ENCODE assay signal across 8 cellular contexts in the genomic region with DNA sequence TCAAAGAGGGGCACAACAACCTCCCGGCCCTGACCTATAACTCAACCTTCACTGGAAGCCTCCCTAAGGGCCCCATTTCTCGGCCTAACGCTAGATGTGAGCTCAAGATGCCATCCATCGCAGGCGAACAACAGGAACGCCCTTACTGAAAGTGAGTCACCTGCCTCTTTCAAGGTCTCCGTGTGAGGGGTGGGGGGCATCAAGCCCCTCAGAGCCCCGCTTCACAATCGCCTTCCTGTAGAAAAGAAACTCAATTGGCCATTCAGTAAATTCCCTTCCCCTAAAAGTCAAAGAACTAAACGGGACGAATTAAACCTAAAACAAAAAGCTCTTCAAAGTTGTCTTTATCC. TPM values are rescaled to one million over a fixed set of nuclear protein-coding genes. Genes with fewer than 3 reads are reported as not detected.
DNase-seq lines count a peak whose midpoint lies in the region; ATAC-seq and TF ChIP-seq lines count a peak whose summit lies in the region.

No MANE protein-coding gene starts in this region.

- H3K4me1 Mint-ChIP-seq in activated naive CD8-positive, alpha-beta T cell treated with anti-CD3 and anti-CD28 coated beads for 36 hours = peaks cover 22% of the 10 kb centered on the region

- peak overlapping the region; percentile 99 for H3K4me3 Mint-ChIP-seq in activated naive CD8-positive, alpha-beta T cell treated with anti-CD3 and anti-CD28 coated beads for 36 hours

- 0 out of 2 replicates have a peak, but pooled peaks cover 8% of the 10 kb centered on the region for H3K36me3 ChIP-seq in ACC112 (ENCODE audit: insufficient read depth, low read length)

- H3K9me3 Mint-ChIP-seq in activated naive CD8-positive, alpha-beta T cell treated with anti-CD3 and anti-CD28 coated beads for 36 hours = peaks cover 9% of the 10 kb centered on the region

- POLR2A ChIA-PET in RWPE1 (lab: Yijun Ruan, JAX; ENCODE audit: low non-redundant PET) = interaction anchor here (1.3 kb wide), 1 partner anchor 48 kb away, joined by 3 read pairs; the partner anchor contains the start of gene ZMYM1

- no peaks in the 10 kb centered on the region for H3K27me3 ChIP-seq in ACC112 (ENCODE audit: insufficient read depth, low read length)

- intact Hi-C loops in left ventricle myocardium superior (cut with micrococcal nuclease) = no loop called here

- H3K79me2 ChIP-seq in ACC112 (ENCODE audit: control insufficient read depth, insufficient read depth, low read length, unreplicated experiment) = peaks cover 29% of the 10 kb centered on the region

- H3K27ac Mint-ChIP-seq in activated naive CD8-positive, alpha-beta T cell treated with anti-CD3 and anti-CD28 coated beads for 36 hours = peak overlapping the region; percentile 98

- no peak for TF ChIP-seq CTCF in RWPE1 (conservative IDR thresholded peaks at IDR 0.05; ENCODE audit: low read depth)
- TF ChIP-seq CTCF in retinal pigment epithelial cell (conservative IDR thresholded peaks at IDR 0.05; ENCODE audit: low read depth, low read length) = no peak

- H3K27ac ChIP-seq in ACC112 (ENCODE audit: low read depth, low read length) (peak overlapping the region; percentile 85), RWPE1 (peak overlapping the region; percentile 99)

- CTCF ChIA-PET in RWPE1 (lab: Yijun Ruan, JAX) = interaction anchor here (0.7 to 1.2 kb wide), 2 partner anchors 11 to 54 kb away, joined by 3 read pairs; no protein-coding TSS in a partner anchor

- DNase-seq in RWPE1 (ENCODE audit: low spot score) (peak; percentile 43), left ventricle myocardium superior (peak; percentile 31), retinal pigment epithelial cell (ENCODE audit: low read depth) (no peak), OCI-M1 (lab: John Stamatoyannopoulos, UW) (no peak)
- DNase-seq in activated naive CD8-positive, alpha-beta T cell treated with anti-CD3 and anti-CD28 coated beads for 36 hours = peak; percentile 41

- H3K4me3 ChIP-seq in ACC112 (ENCODE audit: low read depth, low read length) = peak overlapping the region; percentile 94
- H3K4me3 ChIP-seq in retinal pigment epithelial cell (ENCODE audit: low read length) = peak overlapping the region; percentile 97

- peaks cover 9% of the 10 kb centered on the region for H3K4me1 ChIP-seq in ACC112 (ENCODE audit: control insufficient read depth, insufficient read depth, low read length, unreplicated experiment)

- H3K27me3 Mint-ChIP-seq in activated naive CD8-positive, alpha-beta T cell treated with anti-CD3 and anti-CD28 coated beads for 36 hours = no peaks in the 10 kb centered on the region

- ATAC-seq in GM19455 (IDR thresholded peaks at IDR 0.05; ENCODE audit: unreplicated experiment) (peak; percentile 11), left ventricle myocardium superior (peak; percentile 52), HG02571 (IDR thresholded peaks at IDR 0.05; ENCODE audit: unreplicated experiment) (no peak)

- H2AFZ ChIP-seq in ACC112 (ENCODE audit: low read length, unreplicated experiment) = peak overlapping the region; percentile 79

- H3K36me3 Mint-ChIP-seq in activated naive CD8-positive, alpha-beta T cell treated with anti-CD3 and anti-CD28 coated beads for 36 hours = peaks cover 27% of the 10 kb centered on the region

RNA-seq across cellular contexts. Expression of gene ZMYM6, which starts 0.7 kb away (rescaled TPM):
- total RNA-seq in activated naive CD8-positive, alpha-beta T cell treated with anti-CD3 and anti-CD28 coated beads for 36 hours = 10 to 100 TPM; 12.3 to 17.2 TPM
- total RNA-seq in left ventricle myocardium superior = 11.1 TPM

RNA-seq across cellular contexts. Expression of gene TMEM35B, which starts 45.9 kb away (rescaled TPM):
- 10 to 100 TPM; 18.4 to 19.2 TPM for total RNA-seq in activated naive CD8-positive, alpha-beta T cell treated with anti-CD3 and anti-CD28 coated beads for 36 hours
- 7.8 TPM for total RNA-seq in left ventricle myocardium superior

RNA-seq across cellular contexts. Expression of gene ZMYM1, which starts 48.1 kb away (rescaled TPM):
- 1 to 10 TPM; 3.9 to 6.1 TPM for total RNA-seq in activated naive CD8-positive, alpha-beta T cell treated with anti-CD3 and anti-CD28 coated beads for 36 hours
- 4.3 TPM for total RNA-seq in left ventricle myocardium superior

Comparison
In these comparisons a context has a peak if more than half of its experiments do, and no peak if none do; other contexts are left out.
1. DNase-seq: peak in RWPE1 (single experiment), activated naive CD8-positive, alpha-beta T cell treated with anti-CD3 and anti-CD28 coated beads for 36 hours (single experiment) and left ventricle myocardium superior (single experiment); none in retinal pigment epithelial cell (single experiment) and OCI-M1 (single experiment).